In genomic region chr16:79047337-79047736, GRCh38 we compare ENCODE assay signal across 8 cellular contexts.
DNase-seq lines count a peak whose midpoint lies in the region; ATAC-seq and TF ChIP-seq lines count a peak whose summit lies in the region.

No MANE protein-coding gene starts in this region.

- no peak overlapping the region for H3K4ac ChIP-seq in neuronal stem cell (ENCODE audit: low read length)

- no peak overlapping the region for H2BK120ac ChIP-seq in neuronal stem cell (ENCODE audit: low read depth, low read length)

- H3K27ac ChIP-seq in 22Rv1 (no peak overlapping the region), esophagus squamous epithelium (no peak overlapping the region), neuronal stem cell (replicated peaks; ENCODE audit: low read length) (no peak overlapping the region)

- H2BK15ac ChIP-seq in neuronal stem cell (ENCODE audit: low read length), result no peak overlapping the region

- H3K18ac ChIP-seq in neuronal stem cell (ENCODE audit: low read length), result no peak overlapping the region

- 42 to 57% methylated on average over 3 of the region's 3 CpGs for WGBS in esophagus squamous epithelium, 2 donors
- WGBS in neuronal stem cell (ENCODE audit: extremely low coverage in 2 of 2, insufficient read length in 2 of 2, insufficient replicate concordance in 1 of 2), 2 donors, result no CpG with 5 or more reads among the region's 3 CpGs

- ATAC-seq in GM21367 (IDR thresholded peaks at IDR 0.05; ENCODE audit: unreplicated experiment), result no peak

- H3K4me3 ChIP-seq in esophagus squamous epithelium (no peak overlapping the region), neuronal stem cell (ENCODE audit: low read length in 2 of 2) (no peak overlapping the region)

- no peak overlapping the region for H2AK5ac ChIP-seq in neuronal stem cell (ENCODE audit: low read depth, low read length)

- H3K14ac ChIP-seq in neuronal stem cell (ENCODE audit: low read length), result no peak overlapping the region

- H4K91ac ChIP-seq in neuronal stem cell (ENCODE audit: low read depth, low read length, poor library complexity), result no peak overlapping the region

- H3K4me1 ChIP-seq in esophagus squamous epithelium (peaks cover 9 to 27% (median 14%) of the 10 kb centered on the region in 3 donors), neuronal stem cell (ENCODE audit: control insufficient read depth in 2 of 2, insufficient read depth in 1 of 2, low read depth in 1 of 2, low read length in 2 of 2) (peaks cover 0 to 2% of the 10 kb centered on the region in 2 donors)

- intact Hi-C loops in esophagus squamous epithelium (cut with DNase I), result no loop called here

- H4K8ac ChIP-seq in neuronal stem cell (ENCODE audit: low read depth, low read length), result no peak overlapping the region

- H3K9me3 ChIP-seq in esophagus squamous epithelium (no peaks in the 10 kb centered on the region), neuronal stem cell (replicated peaks in 1 of 2; ENCODE audit: control insufficient read depth in 2 of 2, insufficient read depth in 1 of 2, low read depth in 1 of 2, low read length in 2 of 2) (no peaks in the 10 kb centered on the region)

- H2BK5ac ChIP-seq in neuronal stem cell (ENCODE audit: low read length), result no peak overlapping the region

- H3K79me1 ChIP-seq in neuronal stem cell (ENCODE audit: low read depth, low read length), result no peaks in the 10 kb centered on the region

- no peak overlapping the region for H3K23ac ChIP-seq in neuronal stem cell (ENCODE audit: low read depth, low read length, poor library complexity)

- H2AFZ ChIP-seq in neuronal stem cell (ENCODE audit: low read length), result no peak overlapping the region

- TF ChIP-seq POLR2A in esophagus squamous epithelium (IDR thresholded peaks at IDR 0.05), result no peak

- H3K36me3 ChIP-seq in esophagus squamous epithelium, result no peaks in the 10 kb centered on the region
- no peaks in the 10 kb centered on the region for H3K36me3 ChIP-seq in neuronal stem cell (replicated peaks in 1 of 2; ENCODE audit: control insufficient read depth in 2 of 2, insufficient read depth in 2 of 2, low read length in 2 of 2)

- TF ChIP-seq CTCF in 22Rv1 (IDR thresholded peaks at IDR 0.05) (peak; percentile 56), esophagus squamous epithelium (IDR thresholded peaks at IDR 0.05) (peak in 4 of 6 experiments; percentile 37 to 72 (median 52))

- DNase-seq in DMS114 treated with DMSO at 0.1 percent for 48 hours (lab: John Stamatoyannopoulos, UW; ENCODE audit: unreplicated experiment), result peak; percentile 26
- DNase-seq in NCI-H82 treated with DMSO at 0.1 percent for 48 hours (lab: John Stamatoyannopoulos, UW; ENCODE audit: unreplicated experiment), result peak; percentile 1
- no peak for DNase-seq in esophagus squamous epithelium (lab: John Stamatoyannopoulos, UW)
- no peak for DNase-seq in NCI-H2107 treated with DMSO at 0.1 percent for 48 hours (lab: John Stamatoyannopoulos, UW; ENCODE audit: unreplicated experiment)
- no peak for DNase-seq in neuronal stem cell (ENCODE audit: low spot score)
- DNase-seq in HPDE6-E6E7 (ENCODE audit: extremely low spot score), result no peak

- H3K4me2 ChIP-seq in neuronal stem cell (ENCODE audit: insufficient read depth, low read length, poor library complexity, severe bottlenecking), result no peak overlapping the region

- H3K9ac ChIP-seq in neuronal stem cell (ENCODE audit: low read depth, low read length, poor library complexity), result no peak overlapping the region

- H3K27me3 ChIP-seq in esophagus squamous epithelium (no peaks in the 10 kb centered on the region), neuronal stem cell (ENCODE audit: control insufficient read depth in 3 of 3, insufficient read depth in 3 of 3, low read depth in 1 of 3, low read length in 3 of 3) (no peaks in the 10 kb centered on the region)

- H2BK12ac ChIP-seq in neuronal stem cell (ENCODE audit: low read length), result no peak overlapping the region

Comparison
In these comparisons a context has a peak if more than half of its experiments do, and no peak if none do; other contexts are left out.
1. DNase-seq: peak in DMS114 treated with DMSO at 0.1 percent for 48 hours (single experiment) and NCI-H82 treated with DMSO at 0.1 percent for 48 hours (single experiment); none in esophagus squamous epithelium (single experiment), NCI-H2107 treated with DMSO at 0.1 percent for 48 hours (single experiment), neuronal stem cell (single experiment) and HPDE6-E6E7 (single experiment).